In genomic region chr2:222294996-222295367, GRCh38 we compare ENCODE assay signal across 12 cellular contexts. TPM values are rescaled to one million over a fixed set of nuclear protein-coding genes. Genes with fewer than 3 reads are reported as not detected.
A peak's percentile ranks its signal among the peaks of the same experiment; 100 is the strongest.
DNase-seq lines count a peak whose midpoint lies in the region; ATAC-seq and TF ChIP-seq lines count a peak whose summit lies in the region.
"Had no signal": no experiment of that assay in that cellular context is flagged by ENCODE, and none has a peak within 500 bp of the region (broad histone marks: within the 10 kb centered on the region; RNA-seq: fewer than 3 reads in every experiment).

No MANE protein-coding gene starts in this region.

- no peak overlapping the region for H3K9ac ChIP-seq in iPS-18a (ENCODE audit: low read length)

- TF ChIP-seq POLR2A in spleen (IDR thresholded peaks at IDR 0.05) = no peak

- H3K9me3 ChIP-seq in iPS-18a (ENCODE audit: control insufficient read depth, low read depth, low read length) (no peaks in the 10 kb centered on the region), spleen (peaks cover 0 to 12% (median 0%) of the 10 kb centered on the region in 8 donors)

- ATAC-seq in HG03135 (IDR thresholded peaks at IDR 0.05; ENCODE audit: unreplicated experiment) = no peak

- intact Hi-C loops in spleen (cut with DNase I; ENCODE audit: low total_unique reads) = no loop called here

- H3K27me3 ChIP-seq in iPS-18a (ENCODE audit: control insufficient read depth, insufficient read depth, low read length) (peaks cover 97% of the 10 kb centered on the region), spleen (replicated peaks in 1 of 7) (peaks cover 8 to 100% (median 98%) of the 10 kb centered on the region in 7 donors)

- DNase-seq in activated T-cell treated with anti-CD3 and anti-CD28 coated beads, Interleukin-2, amount 50 U/mL, for 24 hours = no peak
- no peak for DNase-seq in activated T-cell treated with anti-CD3 and anti-CD28 coated beads, Interleukin-2, amount 50 U/mL, for 48 hours
- DNase-seq in spleen (no peak), amygdala (lab: John Stamatoyannopoulos, UW) (no peak)
- DNase-seq in activated effector memory CD4-positive, alpha-beta T cell treated with anti-CD3 and anti-CD28 coated beads, Interleukin-2, amount 50 U/mL, for 16 hours = no peak
- DNase-seq: AML-193, cortex of kidney had no signal

- H3K27ac ChIP-seq in iPS-18a (ENCODE audit: low read length) (no peak overlapping the region), spleen (no peak overlapping the region)

- peaks cover 38% of the 10 kb centered on the region for H3K4me1 Mint-ChIP-seq in activated T-cell treated with anti-CD3 and anti-CD28 coated beads, Interleukin-2, amount 50 U/mL, for 24 hours (ENCODE audit: low read depth)
- H3K4me1 Mint-ChIP-seq in activated naive CD8-positive, alpha-beta T cell (ENCODE audit: low read depth) = peaks cover 30% of the 10 kb centered on the region

- peak overlapping the region; percentile 31 for H3K4me3 Mint-ChIP-seq in activated T-cell treated with anti-CD3 and anti-CD28 coated beads, Interleukin-2, amount 50 U/mL, for 24 hours
- H3K4me3 Mint-ChIP-seq in activated naive CD8-positive, alpha-beta T cell = peak overlapping the region; percentile 61
- H3K4me3 Mint-ChIP-seq: stimulated activated naive CD8-positive, alpha-beta T cell treated with anti-CD3 and anti-CD28 coated beads, Interleukin-15, Interleukin-2, amounts not matched to agents 100 ng/mL and 50 ng/mL, for 24 hours had no signal

- H3K36me3 ChIP-seq in iPS-18a (ENCODE audit: control insufficient read depth, low read depth, low read length) = no peaks in the 10 kb centered on the region
- H3K36me3 ChIP-seq in spleen = no peaks in the 10 kb centered on the region

- TF ChIP-seq CTCF in spleen (IDR thresholded peaks at IDR 0.05 in 8 of 11, conservative IDR thresholded peaks at IDR 0.05 in 3 of 11) = no peak

- peak overlapping the region; percentile 13 for H3K4me3 ChIP-seq in iPS-18a (ENCODE audit: low read length)
- H3K4me3 ChIP-seq in spleen = peak overlapping the region in 7 of 8 donors; percentile 13 to 61 (median 25)

- H3K36me3 Mint-ChIP-seq in activated T-cell treated with anti-CD3 and anti-CD28 coated beads, Interleukin-2, amount 50 U/mL, for 24 hours (ENCODE audit: low read depth) = no peaks in the 10 kb centered on the region
- H3K36me3 Mint-ChIP-seq in activated naive CD8-positive, alpha-beta T cell = no peaks in the 10 kb centered on the region

- no peak overlapping the region for H3K27ac Mint-ChIP-seq in activated T-cell treated with anti-CD3 and anti-CD28 coated beads, Interleukin-2, amount 50 U/mL, for 24 hours
- no peak overlapping the region for H3K27ac Mint-ChIP-seq in activated naive CD8-positive, alpha-beta T cell
- H3K27ac Mint-ChIP-seq: stimulated activated naive CD8-positive, alpha-beta T cell treated with anti-CD3 and anti-CD28 coated beads, Interleukin-15, Interleukin-2, amounts not matched to agents 100 ng/mL and 50 ng/mL, for 24 hours had no signal

- 3 to 8% (median 7%) methylated on average over 27 of the region's 27 CpGs for WGBS in spleen, 5 donors

- H3K4me1 ChIP-seq in iPS-18a (ENCODE audit: control insufficient read depth, low read depth, low read length) = peaks cover 48% of the 10 kb centered on the region
- peaks cover 9 to 74% (median 53%) of the 10 kb centered on the region in 6 donors for H3K4me1 ChIP-seq in spleen

- peaks cover 97% of the 10 kb centered on the region for H3K27me3 Mint-ChIP-seq in activated T-cell treated with anti-CD3 and anti-CD28 coated beads, Interleukin-2, amount 50 U/mL, for 24 hours
- H3K27me3 Mint-ChIP-seq in activated naive CD8-positive, alpha-beta T cell = peaks cover 44% of the 10 kb centered on the region

- peaks cover 3% of the 10 kb centered on the region for H3K9me3 Mint-ChIP-seq in activated T-cell treated with anti-CD3 and anti-CD28 coated beads, Interleukin-2, amount 50 U/mL, for 24 hours
- H3K9me3 Mint-ChIP-seq in activated naive CD8-positive, alpha-beta T cell (ENCODE audit: low read depth) = no peaks in the 10 kb centered on the region
- H3K9me3 Mint-ChIP-seq: stimulated activated naive CD8-positive, alpha-beta T cell treated with anti-CD3 and anti-CD28 coated beads, Interleukin-15, Interleukin-2, amounts not matched to agents 100 ng/mL and 50 ng/mL, for 24 hours had no signal

RNA-seq across cellular contexts. Expression of gene PAX3, which starts 3.8 kb away (rescaled TPM):
- under 1 TPM in 1 of 7 donors, not detected in 6; 0.26 TPM for total RNA-seq in spleen
- polyA plus RNA-seq in spleen = not detected
- total RNA-seq: activated CD8-positive, alpha-beta memory T cell treated with anti-CD3 and anti-CD28 coated beads for 36 hours had no signal
